ENCODE assay signal across 8 cellular contexts in genomic region chr1:78651247-78651646, GRCh38. TPM values are rescaled to one million over a fixed set of nuclear protein-coding genes. Genes with fewer than 3 reads are reported as not detected.
DNase-seq lines count a peak whose midpoint lies in the region; ATAC-seq and TF ChIP-seq lines count a peak whose summit lies in the region.

No MANE protein-coding gene starts in this region.

- peaks cover 19% of the 10 kb centered on the region for H3K36me3 Mint-ChIP-seq in stimulated activated memory B cell treated with anti-CD40 and anti-IgM and Interleukin-4, amounts not matched to agents 10 μg/mL and 1 μg/mL and 100 μg/mL, for 72 hours

- peak overlapping the region in 3 of 4 donors; percentile 23 to 77 (median 77) for H3K27ac ChIP-seq in esophagus squamous epithelium

- peak overlapping the region; percentile 62 for H3K4me3 Mint-ChIP-seq in stimulated activated memory B cell treated with anti-CD40 and anti-IgM and Interleukin-4, amounts not matched to agents 10 μg/mL and 1 μg/mL and 100 μg/mL, for 72 hours

- TF ChIP-seq CTCF in esophagus squamous epithelium (IDR thresholded peaks at IDR 0.05) (no peak), GM10266 (IDR thresholded peaks at IDR 0.05; ENCODE audit: control insufficient read depth, insufficient read depth, low read depth, missing control alignments) (no peak)

- peaks cover 19% of the 10 kb centered on the region for H3K9me3 Mint-ChIP-seq in stimulated activated memory B cell treated with anti-CD40 and anti-IgM and Interleukin-4, amounts not matched to agents 10 μg/mL and 1 μg/mL and 100 μg/mL, for 72 hours

- peaks cover 29% of the 10 kb centered on the region for H3K4me1 Mint-ChIP-seq in stimulated activated memory B cell treated with anti-CD40 and anti-IgM and Interleukin-4, amounts not matched to agents 10 μg/mL and 1 μg/mL and 100 μg/mL, for 72 hours

- DNase-seq in activated naive CD4-positive, alpha-beta T cell treated with Interleukin-2 at 50 U/mL for 16 hours: peak; percentile 18
- no peak for DNase-seq in activated naive CD4-positive, alpha-beta T cell (lab: John Stamatoyannopoulos, UW)
- peak; percentile 83 for DNase-seq in RPMI7951 (ENCODE audit: low read depth)
- DNase-seq in esophagus squamous epithelium (lab: John Stamatoyannopoulos, UW): no peak
- no peak for DNase-seq in DMS153 (lab: John Stamatoyannopoulos, UW)
- no peak for DNase-seq in NCI-H1694 treated with DMSO at 0.1 percent for 48 hours (lab: John Stamatoyannopoulos, UW)
- no peak for DNase-seq in GM10266 (ENCODE audit: extremely low spot score)

- no peaks in the 10 kb centered on the region for H3K27me3 ChIP-seq in esophagus squamous epithelium

- no peak overlapping the region for H3K27ac Mint-ChIP-seq in stimulated activated memory B cell treated with anti-CD40 and anti-IgM and Interleukin-4, amounts not matched to agents 10 μg/mL and 1 μg/mL and 100 μg/mL, for 72 hours

- H3K27me3 Mint-ChIP-seq in stimulated activated memory B cell treated with anti-CD40 and anti-IgM and Interleukin-4, amounts not matched to agents 10 μg/mL and 1 μg/mL and 100 μg/mL, for 72 hours: no peaks in the 10 kb centered on the region

- no peak for ATAC-seq in stimulated activated memory B cell treated with anti-CD40 and anti-IgM and Interleukin-4, amounts not matched to agents 10 μg/mL and 1 μg/mL and 100 μg/mL, for 72 hours

- intact Hi-C loops in esophagus squamous epithelium (cut with DNase I): no loop called here

- WGBS in esophagus squamous epithelium, 2 donors: 66 to 69% methylated on average over 12 of the region's 12 CpGs

- peaks cover 0 to 49% (median 4%) of the 10 kb centered on the region in 3 donors for H3K4me1 ChIP-seq in esophagus squamous epithelium

- H3K9me3 ChIP-seq in esophagus squamous epithelium: no peaks in the 10 kb centered on the region

- H3K36me3 ChIP-seq in esophagus squamous epithelium: peaks cover 0 to 16% (median 0%) of the 10 kb centered on the region in 3 donors

- peak overlapping the region; percentile 1 to 59 (median 38) for H3K4me3 ChIP-seq in esophagus squamous epithelium

- no peak for TF ChIP-seq POLR2A in esophagus squamous epithelium (IDR thresholded peaks at IDR 0.05)

RNA-seq across cellular contexts. Expression of gene IFI44, which starts 1.6 kb away (rescaled TPM):
- total RNA-seq in RPMI7951 (2014; rRNA removed; shearing (Covaris generic)): 97.0 and 107 TPM in 2 replicates
- total RNA-seq in esophagus squamous epithelium: 10 to 100 TPM in 2 of 4 donors, 1 to 10 TPM in 2; 3.1 to 33.0 (median 7.6) TPM

RNA-seq across cellular contexts. Expression of gene IFI44L, which starts 31.0 kb away (rescaled TPM):
- 5.4 and 9.4 TPM in 2 replicates for total RNA-seq in RPMI7951 (2014; rRNA removed; shearing (Covaris generic))
- total RNA-seq in esophagus squamous epithelium: 10 to 100 TPM in 1 of 4 donors, 1 to 10 TPM in 2, under 1 TPM in 1; 0.11 to 13.6 (median 4.4) TPM

Comparison
In these comparisons a context has a peak if more than half of its experiments do, and no peak if none do; other contexts are left out.
1. DNase-seq: peak in activated naive CD4-positive, alpha-beta T cell treated with Interleukin-2 at 50 U/mL for 16 hours (single experiment) and RPMI7951 (single experiment); none in activated naive CD4-positive, alpha-beta T cell (0 of 4), esophagus squamous epithelium (single experiment), DMS153 (single experiment), NCI-H1694 treated with DMSO at 0.1 percent for 48 hours (single experiment) and GM10266 (single experiment).